16 cellular contexts compared by ENCODE assay signal in genomic region chr2:150339282-150339681, GRCh38.
"Had no signal": no experiment of that assay in that cellular context is flagged by ENCODE, and none has a peak within 500 bp of the region (broad histone marks: within the 10 kb centered on the region; RNA-seq: fewer than 3 reads in every experiment).

No MANE protein-coding gene starts in this region.

- H3K27me3 ChIP-seq: ascending aorta, tibial artery had no signal

- H3K36me3 ChIP-seq: ascending aorta, tibial artery had no signal

- H3K4me3 Mint-ChIP-seq: activated CD4-positive, alpha-beta T cell treated with anti-CD3 and anti-CD28 coated beads, Interleukin-2, amount 10 ng/mL, durations not matched to agents 24 days and 14 days; activated CD8-positive, alpha-beta T cell treated with anti-CD3 and anti-CD28 coated beads, Interleukin-2, amount 10 ng/mL, durations not matched to agents 7 days and 5 days; activated T-cell treated with anti-CD3 and anti-CD28 coated beads, Interleukin-2, amount 50 U/mL, for 24 hours; natural killer cell treated with Interleukin-12 subunit alpha and Interleukin-12 subunit beta and Interleukin-15 and Interleukin-18, amount 100 ng/mL, for 72 hours had no signal

- H3K9me3 Mint-ChIP-seq: activated T-cell treated with anti-CD3 and anti-CD28 coated beads, Interleukin-2, amount 50 U/mL, for 24 hours; activated T-helper 2 cell treated with anti-CD3 and anti-CD28 coated beads, Interferon-gamma antibody, Interleukin-2, Interleukin-4, amounts not matched to agents 10 μg/mL and 5 μg/mL and 100 μg/mL, durations not matched to agents 14 hours and 24 hours and 36 hours had no signal

- H3K4me3 ChIP-seq: ascending aorta, dorsolateral prefrontal cortex, tibial artery had no signal

- H3K9me3 ChIP-seq: ascending aorta, tibial artery had no signal

- H3K4me1 Mint-ChIP-seq: activated CD4-positive, alpha-beta T cell treated with anti-CD3 and anti-CD28 coated beads, Interleukin-2, amount 10 ng/mL, durations not matched to agents 24 days and 14 days had no signal

- H3K27ac Mint-ChIP-seq: activated CD4-positive, alpha-beta T cell treated with anti-CD3 and anti-CD28 coated beads, Interleukin-2, amount 10 ng/mL, durations not matched to agents 24 days and 14 days; activated CD8-positive, alpha-beta T cell treated with anti-CD3 and anti-CD28 coated beads, Interleukin-2, amount 10 ng/mL, durations not matched to agents 7 days and 5 days; activated T-cell treated with anti-CD3 and anti-CD28 coated beads, Interleukin-2, amount 50 U/mL, for 24 hours; activated T-helper 2 cell treated with anti-CD3 and anti-CD28 coated beads, Interferon-gamma antibody, Interleukin-2, Interleukin-4, amounts not matched to agents 10 μg/mL and 5 μg/mL and 100 μg/mL, durations not matched to agents 14 hours and 24 hours and 36 hours; natural killer cell treated with Interleukin-12 subunit alpha and Interleukin-12 subunit beta and Interleukin-15 and Interleukin-18, amount 100 ng/mL, for 72 hours had no signal

- FAIRE-seq: colon, urothelium cell line had no signal

- H3K27me3 Mint-ChIP-seq: activated CD4-positive, alpha-beta T cell treated with anti-CD3 and anti-CD28 coated beads, Interleukin-2, amount 10 ng/mL, durations not matched to agents 24 days and 14 days; activated T-cell treated with anti-CD3 and anti-CD28 coated beads, Interleukin-2, amount 50 U/mL, for 24 hours; natural killer cell treated with Interleukin-12 subunit alpha and Interleukin-12 subunit beta and Interleukin-15 and Interleukin-18, amount 100 ng/mL, for 72 hours had no signal

- ATAC-seq: activated CD8-positive, alpha-beta T cell treated with anti-CD3 and anti-CD28 coated beads, Interleukin-2, amount 10 ng/mL, durations not matched to agents 7 days and 5 days; natural killer cell treated with Interleukin-12 subunit alpha and Interleukin-12 subunit beta and Interleukin-15 and Interleukin-18, amount 100 ng/mL, for 72 hours had no signal

- H3K27ac ChIP-seq: dorsolateral prefrontal cortex, epithelial cell of prostate had no signal

- DNase-seq: activated CD4-positive, alpha-beta T cell treated with anti-CD3 and anti-CD28 coated beads, Interleukin-2, amount 10 ng/mL, durations not matched to agents 24 days and 14 days; activated CD8-positive, alpha-beta T cell treated with anti-CD3 and anti-CD28 coated beads, Interleukin-2, amount 10 ng/mL, durations not matched to agents 7 days and 5 days; activated naive CD4-positive, alpha-beta T cell treated with Interleukin-2 at 50 U/mL for 16 hours; activated T-cell treated with anti-CD3 and anti-CD28 coated beads, Interleukin-2, amount 50 U/mL, for 24 hours; mesendoderm; stimulated activated CD4-positive, alpha-beta T cell treated with anti-CD3 and anti-CD28 coated beads, Interleukin-2, amount 100 ng/mL, for 24 hours; stimulated activated naive CD4-positive, alpha-beta T cell treated with Interleukin-2 at 50 U/mL for 16 hours; T1000; tibial artery had no signal

- H3K36me3 Mint-ChIP-seq: natural killer cell treated with Interleukin-12 subunit alpha and Interleukin-12 subunit beta and Interleukin-15 and Interleukin-18, amount 100 ng/mL, for 72 hours had no signal
